21 cellular contexts compared by ENCODE assay signal in the genomic region with DNA sequence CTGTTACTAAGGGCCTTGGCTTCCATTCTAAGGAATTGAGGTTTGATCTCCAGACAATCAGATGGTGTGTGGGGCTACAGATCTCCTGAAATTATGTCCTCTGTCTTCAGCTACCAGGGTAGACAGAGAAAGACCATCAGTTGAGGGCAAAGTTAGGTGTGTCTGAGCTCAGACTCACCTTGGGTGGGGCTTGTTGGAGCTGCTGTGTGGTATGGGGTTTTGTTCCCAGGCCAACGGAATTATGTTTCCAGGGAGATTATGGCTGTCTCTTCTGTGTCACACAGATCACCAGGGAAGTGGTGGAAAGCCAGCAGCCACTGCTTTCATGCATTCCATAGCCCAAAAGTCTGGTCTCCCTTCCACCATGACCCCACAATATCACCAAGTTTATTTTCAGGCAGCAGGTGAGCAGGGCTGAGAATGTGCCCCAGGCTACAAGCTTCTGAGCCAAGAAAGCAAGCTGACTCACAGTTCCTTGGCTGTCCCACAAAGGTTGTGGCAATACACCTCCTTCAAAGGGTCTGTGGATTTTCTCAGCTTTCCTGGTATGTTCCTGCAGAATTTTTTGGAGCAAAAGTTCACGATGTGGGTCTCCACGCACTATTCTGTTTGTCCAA.
DNase-seq lines count a peak whose midpoint lies in the region; ATAC-seq and TF ChIP-seq lines count a peak whose summit lies in the region.
"Had no signal": no experiment of that assay in that cellular context is flagged by ENCODE, and none has a peak within 500 bp of the region (broad histone marks: within the 10 kb centered on the region; RNA-seq: fewer than 3 reads in every experiment).

No MANE protein-coding gene starts in this region.

- no peaks in the 10 kb centered on the region for H3K27me3 ChIP-seq in MG63

- H3K9me3 ChIP-seq in MG63, result no peaks in the 10 kb centered on the region

- TF ChIP-seq CTCF in C4-2B (conservative IDR thresholded peaks at IDR 0.05) (no peak), astrocyte of the cerebellum (IDR thresholded peaks at IDR 0.05; ENCODE audit: low read depth, low read length, missing control alignments) (no peak)

- peak overlapping the region; percentile 9; the same call in 1 of the 2 replicates for H3K27ac ChIP-seq in C4-2B
- H3K27ac ChIP-seq: 22Rv1, KMS-11 had no signal

- in situ Hi-C loops in astrocyte of the cerebellum (cut with HindIII; ENCODE audit: low sequenced_read_pairs), result no loop called here

- ATAC-seq in esophagus mucosa, result peak; percentile 57
- no peak for ATAC-seq in HG03175 (IDR thresholded peaks at IDR 0.05; ENCODE audit: unreplicated experiment)
- ATAC-seq in GM18502 (IDR thresholded peaks at IDR 0.05; ENCODE audit: poor library complexity, unreplicated experiment), result no peak
- ATAC-seq: GM12878, HepG2, SK-N-SH treated with all-trans-retinoic acid at 6 μM for 48 hours had no signal

- no peaks in the 10 kb centered on the region for H3K36me3 ChIP-seq in MG63

- no peak overlapping the region for H3K4me3 ChIP-seq in MG63
- H3K4me3 ChIP-seq in astrocyte of the cerebellum (ENCODE audit: low read depth, low read length), result no peak overlapping the region
- H3K4me3 ChIP-seq: GM12878 had no signal

- DNase-seq in MG63 (peak; percentile 8), astrocyte of the cerebellum (ENCODE audit: low read depth) (peak; percentile 18), occipital lobe (lab: John Stamatoyannopoulos, UW) (no peak), NCI-H510A treated with DMSO at 0.1 percent for 48 hours (lab: John Stamatoyannopoulos, UW) (no peak)
- DNase-seq: CD8-positive, alpha-beta memory T cell; DMS79 treated with DMSO at 0.1 percent for 48 hours; GDM1; NCI-H1105; NCI-H1930; NCI-H446 treated with DMSO at 0.1 percent for 48 hours; NCI-H774; Right ventricle myocardium superior had no signal

Comparison
In these comparisons a context has a peak if more than half of its experiments do, and no peak if none do; other contexts are left out.
1. DNase-seq: peak in MG63 (single experiment) and astrocyte of the cerebellum (single experiment); none in occipital lobe (single experiment) and NCI-H510A treated with DMSO at 0.1 percent for 48 hours (single experiment).